6 cellular contexts compared by ENCODE assay signal in genomic region chr1:152654110-152654509, GRCh38. TPM values are rescaled to one million over a fixed set of nuclear protein-coding genes. Genes with fewer than 3 reads are reported as not detected.
A peak's percentile ranks its signal among the peaks of the same experiment; 100 is the strongest.
DNase-seq lines count a peak whose midpoint lies in the region; ATAC-seq lines count a peak whose summit lies in the region.

No MANE protein-coding gene starts in this region.

- in situ Hi-C loops in G401 (cut with HindIII; ENCODE audit: low sequenced_read_pairs): no loop called here

- ATAC-seq in activated CD8-positive, alpha-beta T cell treated with anti-CD3 and anti-CD28 coated beads, Interleukin-2, amount 10 ng/mL, durations not matched to agents 7 days and 5 days: peak; percentile 61
- ATAC-seq in GM18519 (IDR thresholded peaks at IDR 0.05; ENCODE audit: low FRiP score, unreplicated experiment): no peak

- peak; percentile 15 for DNase-seq in G401 (ENCODE audit: low spot score)
- DNase-seq in NCI-H1092 treated with DMSO at 0.1 percent for 48 hours (lab: John Stamatoyannopoulos, UW): peak; percentile 30
- peak; percentile 71 for DNase-seq in activated CD8-positive, alpha-beta T cell treated with anti-CD3 and anti-CD28 coated beads, Interleukin-2, amount 10 ng/mL, durations not matched to agents 7 days and 5 days
- peak; percentile 3 to 27 (median 7) for DNase-seq in immature natural killer cell
- DNase-seq in ureter (ENCODE audit: low spot score): peak; percentile 53

- peaks cover 3% of the 10 kb centered on the region for H3K4me1 Mint-ChIP-seq in activated CD8-positive, alpha-beta T cell treated with anti-CD3 and anti-CD28 coated beads, Interleukin-2, amount 10 ng/mL, durations not matched to agents 7 days and 5 days (ENCODE audit: low read depth)
- H3K4me1 Mint-ChIP-seq in immature natural killer cell: peaks cover 0 to 7% of the 10 kb centered on the region in 2 donors

- no peaks in the 10 kb centered on the region for H3K9me3 Mint-ChIP-seq in activated CD8-positive, alpha-beta T cell treated with anti-CD3 and anti-CD28 coated beads, Interleukin-2, amount 10 ng/mL, durations not matched to agents 7 days and 5 days (ENCODE audit: insufficient read depth)
- H3K9me3 Mint-ChIP-seq in immature natural killer cell: no peaks in the 10 kb centered on the region

- H3K36me3 Mint-ChIP-seq in activated CD8-positive, alpha-beta T cell treated with anti-CD3 and anti-CD28 coated beads, Interleukin-2, amount 10 ng/mL, durations not matched to agents 7 days and 5 days (ENCODE audit: low read depth): no peaks in the 10 kb centered on the region
- H3K36me3 Mint-ChIP-seq in immature natural killer cell: no peaks in the 10 kb centered on the region

- no peak overlapping the region for H3K4me3 Mint-ChIP-seq in activated CD8-positive, alpha-beta T cell treated with anti-CD3 and anti-CD28 coated beads, Interleukin-2, amount 10 ng/mL, durations not matched to agents 7 days and 5 days
- H3K4me3 Mint-ChIP-seq in immature natural killer cell: no peak overlapping the region

- CTCF ChIA-PET in activated CD8-positive, alpha-beta T cell treated with anti-CD3 and anti-CD28 coated beads, Interleukin-2, amount 10 ng/mL, durations not matched to agents 7 days and 5 days (lab: Charles Lee): interaction anchor here (0.7 to 2.0 kb wide), 9 partner anchors 10 to 575 kb away, joined by 3 to 16 read pairs (median 3); partner anchors contain the start of gene LCE2D

- no peak overlapping the region for H3K27ac Mint-ChIP-seq in activated CD8-positive, alpha-beta T cell treated with anti-CD3 and anti-CD28 coated beads, Interleukin-2, amount 10 ng/mL, durations not matched to agents 7 days and 5 days
- H3K27ac Mint-ChIP-seq in immature natural killer cell: no peak overlapping the region

- peaks cover 22% of the 10 kb centered on the region for H3K27me3 Mint-ChIP-seq in activated CD8-positive, alpha-beta T cell treated with anti-CD3 and anti-CD28 coated beads, Interleukin-2, amount 10 ng/mL, durations not matched to agents 7 days and 5 days (ENCODE audit: low read depth)
- peaks cover 0 to 3% (median 2%) of the 10 kb centered on the region in 3 donors for H3K27me3 Mint-ChIP-seq in immature natural killer cell (ENCODE audit: low read depth in 3 of 3)

- POLR2A ChIA-PET in activated CD8-positive, alpha-beta T cell treated with anti-CD3 and anti-CD28 coated beads, Interleukin-2, amount 10 ng/mL, durations not matched to agents 7 days and 5 days (lab: Charles Lee): interaction anchor here (0.5 kb wide), 1 partner anchor 110 kb away, joined by 3 read pairs; no protein-coding TSS in a partner anchor

RNA-seq across cellular contexts. Expression of gene LCE2D, which starts 9.1 kb away (rescaled TPM):
- not detected in 2 replicates for total RNA-seq in G401 (2014; rRNA removed; shearing (Covaris generic))
- total RNA-seq in activated CD8-positive, alpha-beta T cell treated with anti-CD3 and anti-CD28 coated beads, Interleukin-2, amount 10 ng/mL, durations not matched to agents 7 days and 5 days: not detected
- polyA plus RNA-seq in immature natural killer cell: not detected
- not detected for total RNA-seq in ureter

RNA-seq across cellular contexts. Expression of gene LCE2C, which starts 21.0 kb away (rescaled TPM):
- total RNA-seq in G401 (2014; rRNA removed; shearing (Covaris generic)): not detected in 2 replicates
- not detected for total RNA-seq in activated CD8-positive, alpha-beta T cell treated with anti-CD3 and anti-CD28 coated beads, Interleukin-2, amount 10 ng/mL, durations not matched to agents 7 days and 5 days
- polyA plus RNA-seq in immature natural killer cell: not detected
- not detected for total RNA-seq in ureter

RNA-seq across cellular contexts. Expression of gene LCE3A, which starts 31.2 kb away (rescaled TPM):
- total RNA-seq in G401 (2014; rRNA removed; shearing (Covaris generic)): not detected in 2 replicates
- total RNA-seq in activated CD8-positive, alpha-beta T cell treated with anti-CD3 and anti-CD28 coated beads, Interleukin-2, amount 10 ng/mL, durations not matched to agents 7 days and 5 days: not detected
- not detected for polyA plus RNA-seq in immature natural killer cell
- not detected for total RNA-seq in ureter

RNA-seq across cellular contexts. Expression of gene LCE2B, which starts 31.8 kb away (rescaled TPM):
- total RNA-seq in G401 (2014; rRNA removed; shearing (Covaris generic)): not detected in 2 replicates
- not detected for total RNA-seq in activated CD8-positive, alpha-beta T cell treated with anti-CD3 and anti-CD28 coated beads, Interleukin-2, amount 10 ng/mL, durations not matched to agents 7 days and 5 days
- not detected for polyA plus RNA-seq in immature natural killer cell
- not detected for total RNA-seq in ureter

RNA-seq across cellular contexts. Expression of gene LCE3B, which starts 40.5 kb away (rescaled TPM):
- not detected in 2 replicates for total RNA-seq in G401 (2014; rRNA removed; shearing (Covaris generic))
- total RNA-seq in activated CD8-positive, alpha-beta T cell treated with anti-CD3 and anti-CD28 coated beads, Interleukin-2, amount 10 ng/mL, durations not matched to agents 7 days and 5 days: not detected
- not detected for polyA plus RNA-seq in immature natural killer cell
- total RNA-seq in ureter: not detected

Comparison
In these comparisons a context has a peak if more than half of its experiments do, and no peak if none do; other contexts are left out.
1. DNase-seq: peak in every context shown above with its lines; median percentile 71 in activated CD8-positive, alpha-beta T cell treated with anti-CD3 and anti-CD28 coated beads, Interleukin-2, amount 10 ng/mL, durations not matched to agents 7 days and 5 days; 53 in ureter; 30 in NCI-H1092 treated with DMSO at 0.1 percent for 48 hours; 15 in G401; 7 in immature natural killer cell.